ENCODE assay signal across 8 cellular contexts in the genomic region with DNA sequence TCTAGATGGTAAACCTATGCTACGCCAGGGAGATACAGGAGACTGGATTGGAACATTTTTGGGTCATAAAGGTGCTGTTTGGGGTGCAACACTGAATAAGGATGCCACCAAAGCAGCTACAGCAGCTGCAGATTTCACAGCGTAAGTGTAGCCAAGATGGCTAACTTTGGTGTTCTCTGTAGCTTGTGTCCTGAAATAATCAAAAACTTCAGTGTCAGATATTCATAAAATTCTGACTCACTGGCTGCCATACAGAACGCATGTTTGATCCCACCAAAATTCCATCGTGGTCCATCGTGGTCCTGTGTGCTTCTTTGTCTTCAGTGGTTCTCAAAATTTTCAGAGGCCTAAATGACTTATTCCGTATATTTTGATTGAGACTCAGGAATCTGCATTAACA. TPM values are rescaled to one million over a fixed set of nuclear protein-coding genes. Genes with fewer than 3 reads are reported as not detected.
A peak's percentile ranks its signal among the peaks of the same experiment; 100 is the strongest.
DNase-seq lines count a peak whose midpoint lies in the region; ATAC-seq and TF ChIP-seq lines count a peak whose summit lies in the region.

No MANE protein-coding gene starts in this region.

- CTCF ChIA-PET in Panc1 (lab: Charles Lee) = no interaction called here

- DNase-seq in EL = peak; percentile 16
- no peak for DNase-seq in Panc1 (ENCODE audit: low read depth, low spot score)
- DNase-seq in esophagus squamous epithelium (lab: John Stamatoyannopoulos, UW) = no peak
- no peak for DNase-seq in ureter (ENCODE audit: low spot score)
- DNase-seq in posterior vena cava (ENCODE audit: low spot score) = no peak
- no peak for DNase-seq in cerebellar cortex (ENCODE audit: low spot score)

- H3K36me3 ChIP-seq in Panc1 (ENCODE audit: control insufficient read depth, insufficient read depth, low read length) (peaks cover 4% of the 10 kb centered on the region), esophagus squamous epithelium (peaks cover 0 to 9% (median 0%) of the 10 kb centered on the region in 3 donors), parathyroid adenoma (ENCODE audit: control insufficient read depth, insufficient read depth, low read length) (no peaks in the 10 kb centered on the region)

- peak overlapping the region; percentile 88 for H3K27ac ChIP-seq in Panc1 (ENCODE audit: low read length)
- peak overlapping the region in 3 of 4 donors; percentile 92 to 99 (median 96) for H3K27ac ChIP-seq in esophagus squamous epithelium
- no peak overlapping the region for H3K27ac ChIP-seq in parathyroid adenoma

- H3K9me3 ChIP-seq in Panc1 (ENCODE audit: control insufficient read depth, insufficient read depth, low read depth, low read length) (no peaks in the 10 kb centered on the region), esophagus squamous epithelium (no peaks in the 10 kb centered on the region), parathyroid adenoma (ENCODE audit: control insufficient read depth, low read length) (no peaks in the 10 kb centered on the region)

- H3K4me1 ChIP-seq in Panc1 (ENCODE audit: control insufficient read depth, insufficient read depth, low read length) = peaks cover 12% of the 10 kb centered on the region
- peaks cover 9 to 63% (median 14%) of the 10 kb centered on the region in 3 donors for H3K4me1 ChIP-seq in esophagus squamous epithelium
- peaks cover 3% of the 10 kb centered on the region for H3K4me1 ChIP-seq in parathyroid adenoma

- H3K4me3 ChIP-seq in Panc1 (ENCODE audit: low read depth in 2 of 2, low read length in 2 of 2) = peak overlapping the region; percentile 79 to 86
- H3K4me3 ChIP-seq in esophagus squamous epithelium = peak overlapping the region; percentile 51 to 93 (median 80)
- peak overlapping the region; percentile 98 for H3K4me3 ChIP-seq in parathyroid adenoma (ENCODE audit: low read depth, low read length)

- no peak overlapping the region for H3K9ac ChIP-seq in parathyroid adenoma

- ATAC-seq in Panc1 (no peak), GM18870 (IDR thresholded peaks at IDR 0.05; ENCODE audit: unreplicated experiment) (no peak)

- in situ Hi-C loops in Panc1 (cut with HindIII; ENCODE audit: low pct_unique_long_range_greater_than_20kb, low sequenced_read_pairs) = no loop called here

- no TSS peak for BruUV-seq in Panc1 (replicated peaks; lab: Mats Ljungman, UMichigan)

- POLR2A ChIA-PET in Panc1 (lab: Charles Lee) = no interaction called here

- TF ChIP-seq POLR2A in esophagus squamous epithelium (IDR thresholded peaks at IDR 0.05) = no peak

- no peak for TF ChIP-seq CTCF in Panc1 (IDR thresholded peaks at IDR 0.05)
- TF ChIP-seq CTCF in esophagus squamous epithelium (IDR thresholded peaks at IDR 0.05) = no peak
- no peak for TF ChIP-seq CTCF in parathyroid adenoma (IDR thresholded peaks at IDR 0.05)

- intact Hi-C loops in Panc1 (cut with micrococcal nuclease; ENCODE audit: unreplicated experiment) (no loop called here), esophagus squamous epithelium (cut with DNase I) (no loop called here), posterior vena cava (cut with DNase I) (no loop called here)

- peak overlapping the region; percentile 85 for H3K4me2 ChIP-seq in parathyroid adenoma (ENCODE audit: low read length)

- no peak overlapping the region for H2AFZ ChIP-seq in parathyroid adenoma

- peaks cover 46% of the 10 kb centered on the region for H3K79me2 ChIP-seq in parathyroid adenoma

- H3K27me3 ChIP-seq in Panc1 (ENCODE audit: control insufficient read depth, insufficient read depth, low read length) (no peaks in the 10 kb centered on the region), esophagus squamous epithelium (no peaks in the 10 kb centered on the region), parathyroid adenoma (ENCODE audit: control insufficient read depth, insufficient read depth, low read length) (no peaks in the 10 kb centered on the region)

- 38 to 40% methylated on average over 6 of the region's 6 CpGs for WGBS in esophagus squamous epithelium, 2 donors

RNA-seq across cellular contexts. Expression of a gene that starts 1.3 kb away (rescaled TPM):
- total RNA-seq in Panc1 (2021; ENCODE audit: unreplicated experiment) (99.4 TPM), esophagus squamous epithelium (10 to 100 TPM; 39.2 to 81.3 (median 70.0) TPM), ureter (79.8 TPM), posterior vena cava (100 to 1,000 TPM in 1 of 2 donors, 10 to 100 TPM in 1; 91.6 to 129 TPM)
- 72.5 TPM for polyA plus RNA-seq in Panc1 (2012; ENCODE audit: insufficient read length)

RNA-seq across cellular contexts. Expression of a gene that starts 27.6 kb away (rescaled TPM):
- total RNA-seq in Panc1 (2021; ENCODE audit: unreplicated experiment) (22.6 TPM), esophagus squamous epithelium (10 to 100 TPM; 25.8 to 68.2 (median 41.7) TPM), ureter (23.1 TPM), posterior vena cava (10 to 100 TPM; 20.1 to 23.6 TPM)
- polyA plus RNA-seq in Panc1 (2012; ENCODE audit: insufficient read length) = 16.6 TPM
